ENCODE assay signal across 10 cellular contexts in the genomic region with DNA sequence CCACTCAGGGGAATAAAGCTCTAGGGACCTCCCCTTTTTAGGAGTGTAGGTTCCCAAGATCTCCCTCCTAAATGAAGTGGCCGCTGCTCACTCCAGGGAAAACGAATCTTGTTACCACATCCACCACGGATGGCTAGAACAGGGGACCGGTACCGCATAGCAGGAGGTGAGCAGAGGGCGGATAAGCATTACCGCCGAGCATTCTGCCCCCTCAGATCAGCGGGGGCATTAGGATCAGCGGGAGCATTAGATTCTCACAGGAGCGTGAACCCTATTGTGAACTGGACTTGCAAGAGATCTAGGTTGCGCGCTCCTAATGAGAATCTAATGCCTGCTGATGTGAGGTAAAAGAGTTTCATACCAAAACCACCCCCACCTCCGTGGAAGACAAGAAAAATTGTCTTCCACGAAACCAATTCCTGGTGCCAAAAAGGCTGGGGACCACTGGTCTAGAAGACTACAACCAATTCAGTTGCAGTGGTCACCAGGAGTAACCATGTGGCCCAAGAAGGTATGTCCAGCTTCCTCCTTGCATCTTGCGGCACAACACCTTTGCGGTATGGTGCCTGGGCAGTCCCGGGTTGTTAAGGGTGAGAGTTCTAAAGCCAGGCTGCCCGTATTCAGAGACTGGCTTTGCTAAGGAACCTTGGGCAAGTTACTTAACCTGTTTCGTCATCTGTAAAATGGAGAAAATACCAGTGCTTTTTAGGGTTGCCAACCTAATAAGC. TPM values are rescaled to one million over a fixed set of nuclear protein-coding genes. Genes with fewer than 3 reads are reported as not detected.
DNase-seq lines count a peak whose midpoint lies in the region; ATAC-seq and TF ChIP-seq lines count a peak whose summit lies in the region.
"Had no signal": no experiment of that assay in that cellular context is flagged by ENCODE, and none has a peak within 500 bp of the region (broad histone marks: within the 10 kb centered on the region; RNA-seq: fewer than 3 reads in every experiment).

No MANE protein-coding gene starts in this region.

- intact Hi-C loops in activated T-helper 1 cell treated with anti-CD3 and anti-CD28 coated beads, Interleukin-12 subunit alpha, Interleukin-12 subunit beta, Interleukin-2, Interleukin-4 antibody, amounts not matched to agents 30 ng/mL and 10 ng/mL and 1 ng/mL, durations not matched to agents 14 hours and 24 hours and 36 hours (cut with micrococcal nuclease): loop anchor here (1.0 to 5.0 kb wide), 4 partner anchors 7 to 1033 kb away; partner anchors contain the start of genes ANO10 and NKTR
- intact Hi-C loops in transverse colon (cut with DNase I; ENCODE audit: low total_unique reads): loop anchor here (10.0 kb wide), 1 partner anchor 155 kb away; no protein-coding TSS in a partner anchor

- H3K9me3 Mint-ChIP-seq in activated naive CD4-positive, alpha-beta T cell treated with anti-CD3 and anti-CD28 coated beads, Interleukin-2, amount 10 ng/mL, durations not matched to agents 7 days and 5 days: no peaks in the 10 kb centered on the region
- H3K9me3 Mint-ChIP-seq in activated naive CD4-positive, alpha-beta T cell treated with anti-CD3 and anti-CD28 coated beads, Interleukin-2, amount 50 U/mL, for 72 hours: no peaks in the 10 kb centered on the region
- H3K9me3 Mint-ChIP-seq in activated T-helper 1 cell treated with anti-CD3 and anti-CD28 coated beads, Interleukin-12 subunit alpha, Interleukin-12 subunit beta, Interleukin-2, Interleukin-4 antibody, amounts not matched to agents 30 ng/mL and 10 ng/mL and 1 ng/mL, durations not matched to agents 14 hours and 24 hours and 36 hours: no peaks in the 10 kb centered on the region
- H3K9me3 Mint-ChIP-seq in memory B cell: no peaks in the 10 kb centered on the region

- in situ Hi-C loops in transverse colon (cut with MboI; ENCODE audit: low pct_ligation_motif_present in 1 of 4, low pct_unique_long_range_greater_than_20kb in 1 of 4, low sequenced_read_pairs in 3 of 4): loop anchor here in 1 of 4 donors (25.0 kb wide), 1 partner anchor 173 kb away; the partner anchor contains the start of gene CCDC13

- 79 to 91% methylated on average over 5 to 19 of the region's 20 CpGs for WGBS in transverse colon (ENCODE audit: low coverage in 1 of 2), 2 donors

- no peaks in the 10 kb centered on the region for H3K9me3 ChIP-seq in transverse colon

- no peaks in the 10 kb centered on the region for H3K27me3 ChIP-seq in transverse colon

- CTCF ChIA-PET in activated naive CD4-positive, alpha-beta T cell treated with anti-CD3 and anti-CD28 coated beads, Interleukin-2, amount 10 ng/mL, durations not matched to agents 7 days and 5 days (lab: Charles Lee): interaction anchor here (1.2 to 2.0 kb wide), 2 partner anchors 12 to 41 kb away, joined by 3 to 14 read pairs; partner anchors contain the start of gene NKTR

- peak overlapping the region in 2 of 4 donors; percentile 65 to 90 for H3K4me3 ChIP-seq in transverse colon

- H3K36me3 ChIP-seq in transverse colon: peaks cover 0 to 7% (median 0%) of the 10 kb centered on the region in 4 donors

- H3K27ac Mint-ChIP-seq in activated naive CD4-positive, alpha-beta T cell treated with anti-CD3 and anti-CD28 coated beads, Interleukin-2, amount 10 ng/mL, durations not matched to agents 7 days and 5 days: peak overlapping the region; percentile 97
- H3K27ac Mint-ChIP-seq in activated naive CD4-positive, alpha-beta T cell treated with anti-CD3 and anti-CD28 coated beads, Interleukin-2, amount 50 U/mL, for 72 hours: no peak overlapping the region
- peak overlapping the region; percentile 99 for H3K27ac Mint-ChIP-seq in activated T-helper 1 cell treated with anti-CD3 and anti-CD28 coated beads, Interleukin-12 subunit alpha, Interleukin-12 subunit beta, Interleukin-2, Interleukin-4 antibody, amounts not matched to agents 30 ng/mL and 10 ng/mL and 1 ng/mL, durations not matched to agents 14 hours and 24 hours and 36 hours
- H3K27ac Mint-ChIP-seq in memory B cell: peak overlapping the region; percentile 90

- H3K27me3 Mint-ChIP-seq in activated naive CD4-positive, alpha-beta T cell treated with anti-CD3 and anti-CD28 coated beads, Interleukin-2, amount 10 ng/mL, durations not matched to agents 7 days and 5 days: no peaks in the 10 kb centered on the region
- H3K27me3 Mint-ChIP-seq in activated T-helper 1 cell treated with anti-CD3 and anti-CD28 coated beads, Interleukin-12 subunit alpha, Interleukin-12 subunit beta, Interleukin-2, Interleukin-4 antibody, amounts not matched to agents 30 ng/mL and 10 ng/mL and 1 ng/mL, durations not matched to agents 14 hours and 24 hours and 36 hours (ENCODE audit: insufficient read depth): no peaks in the 10 kb centered on the region
- no peaks in the 10 kb centered on the region for H3K27me3 Mint-ChIP-seq in memory B cell

- peaks cover 28% of the 10 kb centered on the region for H3K36me3 Mint-ChIP-seq in activated naive CD4-positive, alpha-beta T cell treated with anti-CD3 and anti-CD28 coated beads, Interleukin-2, amount 10 ng/mL, durations not matched to agents 7 days and 5 days
- H3K36me3 Mint-ChIP-seq in activated naive CD4-positive, alpha-beta T cell treated with anti-CD3 and anti-CD28 coated beads, Interleukin-2, amount 50 U/mL, for 72 hours: peaks cover 14 to 20% of the 10 kb centered on the region in 2 donors
- peaks cover 32% of the 10 kb centered on the region for H3K36me3 Mint-ChIP-seq in activated T-helper 1 cell treated with anti-CD3 and anti-CD28 coated beads, Interleukin-12 subunit alpha, Interleukin-12 subunit beta, Interleukin-2, Interleukin-4 antibody, amounts not matched to agents 30 ng/mL and 10 ng/mL and 1 ng/mL, durations not matched to agents 14 hours and 24 hours and 36 hours (ENCODE audit: low read depth)
- peaks cover 6% of the 10 kb centered on the region for H3K36me3 Mint-ChIP-seq in memory B cell

- peak overlapping the region; percentile 87 to 93 (median 90) for H3K27ac ChIP-seq in transverse colon

- TF ChIP-seq CTCF in transverse colon (IDR thresholded peaks at IDR 0.05): no peak

- ATAC-seq in activated naive CD4-positive, alpha-beta T cell treated with anti-CD3 and anti-CD28 coated beads, Interleukin-2, amount 50 U/mL, for 72 hours: no peak
- ATAC-seq in memory B cell (ENCODE audit: low read depth): no peak

- no peak for TF ChIP-seq EP300 in transverse colon (IDR thresholded peaks at IDR 0.05; ENCODE audit: low read depth)

- peaks cover 48% of the 10 kb centered on the region for H3K4me1 Mint-ChIP-seq in activated naive CD4-positive, alpha-beta T cell treated with anti-CD3 and anti-CD28 coated beads, Interleukin-2, amount 10 ng/mL, durations not matched to agents 7 days and 5 days
- H3K4me1 Mint-ChIP-seq in activated T-helper 1 cell treated with anti-CD3 and anti-CD28 coated beads, Interleukin-12 subunit alpha, Interleukin-12 subunit beta, Interleukin-2, Interleukin-4 antibody, amounts not matched to agents 30 ng/mL and 10 ng/mL and 1 ng/mL, durations not matched to agents 14 hours and 24 hours and 36 hours (ENCODE audit: low read depth): peaks cover 52% of the 10 kb centered on the region
- peaks cover 6% of the 10 kb centered on the region for H3K4me1 Mint-ChIP-seq in memory B cell

- no peak for DNase-seq in activated naive CD4-positive, alpha-beta T cell treated with anti-CD3 and anti-CD28 coated beads, Interleukin-2, amount 10 ng/mL, durations not matched to agents 7 days and 5 days
- no peak for DNase-seq in activated naive CD4-positive, alpha-beta T cell treated with anti-CD3 and anti-CD28 coated beads, Interleukin-2, amount 50 U/mL, for 72 hours (ENCODE audit: low spot score in 2 of 2)
- DNase-seq in activated T-helper 1 cell treated with anti-CD3 and anti-CD28 coated beads, Interleukin-12 subunit alpha, Interleukin-12 subunit beta, Interleukin-2, Interleukin-4 antibody, amounts not matched to agents 30 ng/mL and 10 ng/mL and 1 ng/mL, durations not matched to agents 14 hours and 24 hours and 36 hours (ENCODE audit: low spot score): no peak
- DNase-seq in memory B cell (ENCODE audit: low spot score in 2 of 2) (no peak), transverse colon (no peak), UCSD-AML1 (lab: John Stamatoyannopoulos, UW; ENCODE audit: unreplicated experiment) (no peak), medulla oblongata (ENCODE audit: extremely low spot score) (no peak)
- no peak for DNase-seq in stimulated activated CD4-positive, alpha-beta T cell treated with anti-CD3 and anti-CD28 coated beads, Interleukin-4, amount 100 ng/mL, for 24 hours
- DNase-seq: HCEC 1CT, NCI-H446 treated with DMSO at 0.1 percent for 48 hours had no signal

- peaks cover 5 to 23% (median 12%) of the 10 kb centered on the region in 4 donors for H3K4me1 ChIP-seq in transverse colon

- peak overlapping the region; percentile 98 for H3K4me3 Mint-ChIP-seq in activated naive CD4-positive, alpha-beta T cell treated with anti-CD3 and anti-CD28 coated beads, Interleukin-2, amount 10 ng/mL, durations not matched to agents 7 days and 5 days
- peak overlapping the region; percentile 98 for H3K4me3 Mint-ChIP-seq in activated T-helper 1 cell treated with anti-CD3 and anti-CD28 coated beads, Interleukin-12 subunit alpha, Interleukin-12 subunit beta, Interleukin-2, Interleukin-4 antibody, amounts not matched to agents 30 ng/mL and 10 ng/mL and 1 ng/mL, durations not matched to agents 14 hours and 24 hours and 36 hours
- peak overlapping the region; percentile 95 for H3K4me3 Mint-ChIP-seq in memory B cell

- TF ChIP-seq POLR2A in transverse colon (IDR thresholded peaks at IDR 0.05): no peak

RNA-seq across cellular contexts. Expression of gene SS18L2, which starts 1.1 kb away (rescaled TPM):
- 10 to 100 TPM; 47.7 to 58.3 TPM for total RNA-seq in activated naive CD4-positive, alpha-beta T cell treated with anti-CD3 and anti-CD28 coated beads, Interleukin-2, amount 50 U/mL, for 72 hours
- total RNA-seq in activated T-helper 1 cell treated with anti-CD3 and anti-CD28 coated beads, Interleukin-12 subunit alpha, Interleukin-12 subunit beta, Interleukin-2, Interleukin-4 antibody, amounts not matched to agents 30 ng/mL and 10 ng/mL and 1 ng/mL, durations not matched to agents 14 hours and 24 hours and 36 hours: 66.3 and 67.5 TPM in 2 replicates
- total RNA-seq in transverse colon: 10 to 100 TPM in 3 of 4 donors, 1 to 10 TPM in 1; 3.4 to 23.9 (median 15.8) TPM

RNA-seq across cellular contexts. Expression of gene SEC22C, which starts 7.8 kb away (rescaled TPM):
- total RNA-seq in activated naive CD4-positive, alpha-beta T cell treated with anti-CD3 and anti-CD28 coated beads, Interleukin-2, amount 50 U/mL, for 72 hours: 10 to 100 TPM; 37.6 to 42.3 TPM
- total RNA-seq in activated T-helper 1 cell treated with anti-CD3 and anti-CD28 coated beads, Interleukin-12 subunit alpha, Interleukin-12 subunit beta, Interleukin-2, Interleukin-4 antibody, amounts not matched to agents 30 ng/mL and 10 ng/mL and 1 ng/mL, durations not matched to agents 14 hours and 24 hours and 36 hours: 37.5 and 38.3 TPM in 2 replicates
- total RNA-seq in transverse colon: 10 to 100 TPM; 22.7 to 66.3 (median 32.1) TPM

RNA-seq across cellular contexts. Expression of gene NKTR, which starts 10.9 kb away (rescaled TPM):
- total RNA-seq in activated naive CD4-positive, alpha-beta T cell treated with anti-CD3 and anti-CD28 coated beads, Interleukin-2, amount 50 U/mL, for 72 hours: 100 to 1,000 TPM in 1 of 2 donors, 10 to 100 TPM in 1; 97.7 to 157 TPM
- total RNA-seq in activated T-helper 1 cell treated with anti-CD3 and anti-CD28 coated beads, Interleukin-12 subunit alpha, Interleukin-12 subunit beta, Interleukin-2, Interleukin-4 antibody, amounts not matched to agents 30 ng/mL and 10 ng/mL and 1 ng/mL, durations not matched to agents 14 hours and 24 hours and 36 hours: 76.9 and 79.7 TPM in 2 replicates
- 100 to 1,000 TPM in 3 of 4 donors, 10 to 100 TPM in 1; 96.3 to 172 (median 133) TPM for total RNA-seq in transverse colon

Comparison
In these comparisons a context has a peak if more than half of its experiments do, and no peak if none do; other contexts are left out.
1. H3K27ac Mint-ChIP-seq: peak in activated naive CD4-positive, alpha-beta T cell treated with anti-CD3 and anti-CD28 coated beads, Interleukin-2, amount 10 ng/mL, durations not matched to agents 7 days and 5 days (single experiment), activated T-helper 1 cell treated with anti-CD3 and anti-CD28 coated beads, Interleukin-12 subunit alpha, Interleukin-12 subunit beta, Interleukin-2, Interleukin-4 antibody, amounts not matched to agents 30 ng/mL and 10 ng/mL and 1 ng/mL, durations not matched to agents 14 hours and 24 hours and 36 hours (single experiment) and memory B cell (single experiment); none in activated naive CD4-positive, alpha-beta T cell treated with anti-CD3 and anti-CD28 coated beads, Interleukin-2, amount 50 U/mL, for 72 hours (0 of 2).
2. Peak in every context shown above with its lines, with median percentiles within 50 percentile points of each other: H3K4me3 Mint-ChIP-seq.